ENCODE assay signal across 17 cellular contexts in the genomic region with DNA sequence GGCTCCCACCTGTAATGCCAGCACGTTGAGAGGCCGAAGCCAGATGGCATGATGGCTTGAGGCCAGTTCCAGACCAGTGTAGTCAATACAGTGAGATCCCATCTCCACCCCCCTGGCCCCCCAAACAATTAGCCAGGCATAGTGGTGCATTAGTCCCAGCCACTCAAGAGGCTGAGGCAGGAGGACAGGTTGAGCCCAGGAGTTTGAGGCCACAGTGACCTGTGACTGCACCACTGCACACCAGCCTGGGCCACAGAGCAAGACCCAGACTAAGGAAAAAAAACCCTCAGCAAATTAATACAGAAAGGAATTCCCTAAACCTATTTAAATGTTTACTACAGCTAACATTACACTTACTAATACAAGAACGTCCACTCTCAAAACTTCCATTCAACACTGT. TPM values are rescaled to one million over a fixed set of nuclear protein-coding genes. Genes with fewer than 3 reads are reported as not detected.
DNase-seq lines count a peak whose midpoint lies in the region; ATAC-seq, FAIRE-seq and TF ChIP-seq lines count a peak whose summit lies in the region.
"Had no signal": no experiment of that assay in that cellular context is flagged by ENCODE, and none has a peak within 500 bp of the region (broad histone marks: within the 10 kb centered on the region; RNA-seq: fewer than 3 reads in every experiment).

No MANE protein-coding gene starts in this region.

- H3K36me3 ChIP-seq in trophoblast cell (ENCODE audit: control insufficient read depth in 1 of 2, insufficient read depth in 2 of 2, low read length in 2 of 2) = peaks cover 2 to 3% of the 10 kb centered on the region in 2 experiments

- no peak overlapping the region for H4K8ac ChIP-seq in trophoblast cell (ENCODE audit: low read depth, low read length)

- H3K4me1 Mint-ChIP-seq in WTC11 = peaks cover 49% of the 10 kb centered on the region

- H2BK120ac ChIP-seq in trophoblast cell (ENCODE audit: insufficient read depth, low read length, poor library complexity) = no peak overlapping the region

- CTCF ChIA-PET in WTC11 (lab: Charles Lee) = no interaction called here

- POLR2A ChIA-PET in WTC11 (lab: Charles Lee) = no interaction called here

- no peak for TF ChIP-seq POLR2A in GM12891 (IDR thresholded peaks at IDR 0.05; ENCODE audit: low read depth, low read length)

- H3K79me1 ChIP-seq in trophoblast cell (ENCODE audit: low read length) = no peaks in the 10 kb centered on the region

- H3K79me2 ChIP-seq in trophoblast cell (ENCODE audit: control insufficient read depth, insufficient read depth, low read length, poor library complexity) = peaks cover 11% of the 10 kb centered on the region

- no peak overlapping the region for H3K27ac Mint-ChIP-seq in WTC11
- H3K27ac Mint-ChIP-seq: CD14-positive monocyte had no signal

- H3K14ac ChIP-seq in trophoblast cell (ENCODE audit: low read length) = no peak overlapping the region

- H2BK5ac ChIP-seq in trophoblast cell (ENCODE audit: low read depth, low read length, poor library complexity) = no peak overlapping the region

- H3K36me3 Mint-ChIP-seq in WTC11 = peaks cover 34% of the 10 kb centered on the region

- H4K91ac ChIP-seq in trophoblast cell (ENCODE audit: low read depth, low read length) = no peak overlapping the region

- H2AK5ac ChIP-seq in trophoblast cell (ENCODE audit: low read length) = no peak overlapping the region

- H3K4me3 ChIP-seq in trophoblast cell (ENCODE audit: low read depth, low read length) = no peak overlapping the region
- H3K4me3 ChIP-seq: A549, BLaER1 had no signal

- H3K23ac ChIP-seq in trophoblast cell (ENCODE audit: low read length) = no peak overlapping the region

- no peak overlapping the region for H3K4me3 Mint-ChIP-seq in WTC11
- H3K4me3 Mint-ChIP-seq: CD14-positive monocyte; CD4-positive, alpha-beta memory T cell; H9 had no signal

- H2AFZ ChIP-seq in trophoblast cell (ENCODE audit: insufficient read depth, low read length, poor library complexity) = no peak overlapping the region

- peak overlapping the region; percentile 31 for H3K4ac ChIP-seq in trophoblast cell (ENCODE audit: low read depth, low read length)

- H3K4me1 ChIP-seq in trophoblast cell (ENCODE audit: control insufficient read depth in 1 of 2, insufficient read depth in 2 of 2, low read length in 2 of 2) = peaks cover 2 to 5% of the 10 kb centered on the region in 2 experiments

- DNase-seq in DMS 273 (lab: John Stamatoyannopoulos, UW; ENCODE audit: unreplicated experiment) = peak; percentile 11
- DNase-seq in DMS 273 treated with DMSO at 0.1 percent for 48 hours (lab: John Stamatoyannopoulos, UW) = no peak
- DNase-seq in GM12891 (ENCODE audit: insufficient read length, low spot score) = no peak
- DNase-seq in WTC11 (ENCODE audit: low spot score) = no peak
- no peak for DNase-seq in trophoblast cell
- DNase-seq in OCI-M2 (lab: John Stamatoyannopoulos, UW; ENCODE audit: unreplicated experiment) = no peak
- DNase-seq: AML-193; Calu3; CD4-positive, alpha-beta memory T cell; GDM1; GOT3; H9 had no signal

- ATAC-seq in WTC11 = no peak
- no peak for ATAC-seq in HG02938 (IDR thresholded peaks at IDR 0.05; ENCODE audit: unreplicated experiment)
- ATAC-seq: A549 had no signal

- no peaks in the 10 kb centered on the region for H3K27me3 ChIP-seq in trophoblast cell (ENCODE audit: insufficient read depth, low read length)
- H3K27me3 ChIP-seq: BLaER1 had no signal

- peaks cover 26% of the 10 kb centered on the region for H3K9me3 Mint-ChIP-seq in WTC11

- no peak overlapping the region for H3K9ac ChIP-seq in trophoblast cell (ENCODE audit: low read length)
- H3K9ac ChIP-seq: BLaER1 had no signal

- H3K27ac ChIP-seq in trophoblast cell (ENCODE audit: low read depth, low read length) = no peak overlapping the region
- H3K27ac ChIP-seq: 22Rv1, A549, BLaER1 had no signal

- WGBS in trophoblast cell (ENCODE audit: extremely low coverage, insufficient coverage, insufficient read length) = no CpG with 5 or more reads among the region's 3 CpGs

- no peak overlapping the region for H3K4me2 ChIP-seq in trophoblast cell (ENCODE audit: low read length)
- H3K4me2 ChIP-seq: A549, BLaER1 had no signal

- no peak overlapping the region for H2BK12ac ChIP-seq in trophoblast cell (ENCODE audit: low read length)

- H3K9me3 ChIP-seq in trophoblast cell (ENCODE audit: insufficient read depth, low read depth, low read length) = no peaks in the 10 kb centered on the region

- no peak overlapping the region for H3K18ac ChIP-seq in trophoblast cell (ENCODE audit: low read length)

- no peak for TF ChIP-seq CTCF in WTC11 (IDR thresholded peaks at IDR 0.05)

- peak; percentile 26 for FAIRE-seq in GM12891 (lab: Jason Lieb, UNC)
- FAIRE-seq: A549 had no signal

- no peaks in the 10 kb centered on the region for H3K27me3 Mint-ChIP-seq in WTC11 (ENCODE audit: low read depth)
- H3K27me3 Mint-ChIP-seq: CD4-positive, alpha-beta memory T cell had no signal

- H4K12ac ChIP-seq in trophoblast cell (ENCODE audit: low read depth, low read length) = no peak overlapping the region

TF ChIP-seq in GM12891, 5 proteins besides CTCF, POLR2A, EP300 and RAD21:
- TF ChIP-seq SPI1 (IDR thresholded peaks at IDR 0.05; ENCODE audit: low read depth, low read length) (no peak), POLR2AphosphoS5 (IDR thresholded peaks at IDR 0.05; ENCODE audit: low read depth, low read length) (no peak), POU2F2 (IDR thresholded peaks at IDR 0.05; ENCODE audit: low read depth, low read length) (no peak), TAF1 (IDR thresholded peaks at IDR 0.05; ENCODE audit: low read depth, low read length) (no peak), PAX5 (IDR thresholded peaks at IDR 0.05; ENCODE audit: insufficient read depth, low read length, severe bottlenecking) (no peak)

TF ChIP-seq in WTC11, 78 proteins besides CTCF, POLR2A, EP300 and RAD21:
- TF ChIP-seq GTF2I (CRISPR knock-in tag; conservative IDR thresholded peaks at IDR 0.05) = no peak
- TF ChIP-seq ZNF121 (CRISPR knock-in tag; IDR thresholded peaks at IDR 0.05) = peak; percentile 88

RNA-seq across cellular contexts. Expression of a gene that starts 22.8 kb away (rescaled TPM):
- polyA plus RNA-seq in GM12891 (2012; ENCODE audit: low read depth, missing spikeins) = 7.5 TPM
- total RNA-seq in WTC11 (2021) = 20.0 to 21.4 TPM (median 20.0 TPM) in 3 replicates
- polyA plus RNA-seq in trophoblast cell (2013) = 44.7 and 45.0 TPM in 2 replicates
